Comparison of ENCODE assay signal across 8 cellular contexts in genomic region chr1:211257831-211258225, GRCh38. TPM values are rescaled to one million over a fixed set of nuclear protein-coding genes. Genes with fewer than 3 reads are reported as not detected.
DNase-seq lines count a peak whose midpoint lies in the region; ATAC-seq and TF ChIP-seq lines count a peak whose summit lies in the region.

No MANE protein-coding gene starts in this region.

- no peak for DNase-seq in activated naive CD4-positive, alpha-beta T cell treated with Interleukin-2 at 50 U/mL for 16 hours
- no peak for DNase-seq in lung (ENCODE audit: low spot score)
- DNase-seq in iPS-NIHi11 (ENCODE audit: low spot score) = no peak
- no peak for DNase-seq in AG08396 (ENCODE audit: low spot score)

- H3K36me3 ChIP-seq in lung (ENCODE audit: control insufficient read depth in 2 of 2, insufficient read depth in 2 of 2, low read length in 2 of 2) (no peaks in the 10 kb centered on the region), urinary bladder (ENCODE audit: insufficient read depth) (no peaks in the 10 kb centered on the region)

- H3K36me3 Mint-ChIP-seq in activated naive CD4-positive, alpha-beta T cell treated with anti-CD3 and anti-CD28 coated beads, Interleukin-2, amount 50 U/mL, for 24 hours = peaks cover 4% of the 10 kb centered on the region
- H3K36me3 Mint-ChIP-seq in brain = peaks cover 15% of the 10 kb centered on the region

- H3K9me3 ChIP-seq in lung (ENCODE audit: control insufficient read depth in 2 of 2, insufficient read depth in 1 of 2, low read length in 1 of 2) = no peaks in the 10 kb centered on the region

- H3K4me3 Mint-ChIP-seq in activated naive CD4-positive, alpha-beta T cell treated with anti-CD3 and anti-CD28 coated beads, Interleukin-2, amount 50 U/mL, for 24 hours = peak overlapping the region; percentile 93
- peak overlapping the region; percentile 89 to 99 (median 93) for H3K4me3 Mint-ChIP-seq in brain

- WGBS in lung, 2 donors = 2 to 5% methylated on average over 2 of the region's 2 CpGs
- 3% methylated on average over 2 of the region's 2 CpGs for WGBS in urinary bladder

- TF ChIP-seq CTCF in brain (conservative IDR thresholded peaks at IDR 0.05) (no peak), lung (IDR thresholded peaks at IDR 0.05; ENCODE audit: control extremely low read depth, extremely low read depth) (no peak)

- H3K27ac ChIP-seq in lung (ENCODE audit: low read depth in 1 of 2, low read length in 1 of 2) = peak overlapping the region; percentile 99
- peak overlapping the region; percentile 95 for H3K27ac ChIP-seq in urinary bladder (ENCODE audit: low read depth)

- no peaks in the 10 kb centered on the region for H3K9me3 Mint-ChIP-seq in activated naive CD4-positive, alpha-beta T cell treated with anti-CD3 and anti-CD28 coated beads, Interleukin-2, amount 50 U/mL, for 24 hours
- peaks cover 0 to 6% (median 0%) of the 10 kb centered on the region in 5 experiments for H3K9me3 Mint-ChIP-seq in brain

- H3K4me1 ChIP-seq in lung (ENCODE audit: control insufficient read depth in 2 of 2, insufficient read depth in 2 of 2, low read length in 2 of 2) = no peaks in the 10 kb centered on the region
- H3K4me1 ChIP-seq in urinary bladder (ENCODE audit: insufficient read depth) = no peaks in the 10 kb centered on the region

- H3K4me1 Mint-ChIP-seq in activated naive CD4-positive, alpha-beta T cell treated with anti-CD3 and anti-CD28 coated beads, Interleukin-2, amount 50 U/mL, for 24 hours = peaks cover 22% of the 10 kb centered on the region
- H3K4me1 Mint-ChIP-seq in brain = peaks cover 32% of the 10 kb centered on the region

- ATAC-seq in lung (ENCODE audit: insufficient read depth, low FRiP score) (no peak), GM21576 (IDR thresholded peaks at IDR 0.05; ENCODE audit: unreplicated experiment) (no peak)

- peak overlapping the region; percentile 82 for H3K4me3 ChIP-seq in lung
- peak overlapping the region; percentile 91 for H3K4me3 ChIP-seq in urinary bladder (ENCODE audit: low read depth, low read length)

- H3K27me3 Mint-ChIP-seq in activated naive CD4-positive, alpha-beta T cell treated with anti-CD3 and anti-CD28 coated beads, Interleukin-2, amount 50 U/mL, for 24 hours = no peaks in the 10 kb centered on the region
- peaks cover 7% of the 10 kb centered on the region for H3K27me3 Mint-ChIP-seq in brain

- H3K27me3 ChIP-seq in lung (ENCODE audit: control insufficient read depth, insufficient read depth) = no peaks in the 10 kb centered on the region

- peak overlapping the region; percentile 95 for H3K27ac Mint-ChIP-seq in activated naive CD4-positive, alpha-beta T cell treated with anti-CD3 and anti-CD28 coated beads, Interleukin-2, amount 50 U/mL, for 24 hours
- H3K27ac Mint-ChIP-seq in brain = peak overlapping the region; percentile 99 to 100 (median 100)

RNA-seq across cellular contexts. Expression of gene RCOR3, which starts 1.3 kb away (rescaled TPM):
- polyA plus RNA-seq in brain (ENCODE audit: insufficient read depth, low read depth, low replicate concordance) (19.5 TPM), lung (10 to 100 TPM; 16.6 to 26.8 TPM), urinary bladder (31.6 TPM)
- total RNA-seq in lung (100 to 1,000 TPM in 1 of 2 donors, 10 to 100 TPM in 1; 41.9 to 102 TPM), urinary bladder (71.2 TPM)
